In the genomic region with DNA sequence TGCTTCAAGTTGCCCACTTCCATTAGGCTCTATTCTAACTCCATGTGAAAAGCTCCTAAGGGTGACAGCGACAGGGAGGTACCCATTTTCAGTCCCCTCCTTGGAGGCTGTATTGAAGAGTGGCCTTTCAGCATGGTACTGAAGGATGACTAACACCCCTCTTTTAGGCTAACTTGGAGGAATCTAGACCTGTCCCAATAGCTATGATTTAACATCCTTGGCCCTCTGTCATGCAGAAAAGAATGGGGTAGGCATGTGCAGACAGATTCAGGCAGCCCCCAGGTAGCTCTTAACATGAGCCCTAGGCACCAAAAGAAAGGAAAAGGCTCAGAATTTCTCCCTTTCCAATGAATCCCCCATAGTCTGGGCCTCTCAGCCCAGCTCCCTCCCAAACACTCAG, we compare ENCODE assay signal across 22 cellular contexts.
"Had no signal": no experiment of that assay in that cellular context is flagged by ENCODE, and none has a peak within 500 bp of the region (broad histone marks: within the 10 kb centered on the region; RNA-seq: fewer than 3 reads in every experiment).

No MANE protein-coding gene starts in this region.

- FAIRE-seq: colon had no signal

- H3K36me3 ChIP-seq: esophagus muscularis mucosa, ovary, right atrium auricular region, sigmoid colon, stomach, thyroid gland, upper lobe of left lung, uterus had no signal

- H3K27ac ChIP-seq: esophagus muscularis mucosa, ovary, right atrium auricular region, sigmoid colon, stomach, thyroid gland, upper lobe of left lung, uterus had no signal

- DNase-seq: cerebellar nuclear complex; foreskin melanocyte; head of caudate nucleus; hippocampal formation; kidney glomerular epithelial cell; mucosa of descending colon; naive thymus-derived CD8-positive, alpha-beta T cell; ovary; sigmoid colon; stimulated activated CD4-positive, alpha-beta T cell treated with anti-CD3 and anti-CD28 coated beads, Interleukin-12 subunit alpha, Interleukin-12 subunit beta, amount 100 ng/mL, for 4 hours; stimulated activated naive CD4-positive, alpha-beta T cell; stomach; substantia nigra; thyroid gland; upper lobe of left lung; uterus had no signal

- H3K27ac Mint-ChIP-seq: dendritic cell treated with granulocyte-macrophage colony-stimulating factor and Interleukin-4, amounts not matched to agents 40 ng/mL and 50 ng/mL, for 4 days; naive thymus-derived CD8-positive, alpha-beta T cell had no signal

- H3K9me3 ChIP-seq: esophagus muscularis mucosa, mucosa of descending colon, ovary, right atrium auricular region, sigmoid colon, stomach, thyroid gland, upper lobe of left lung, uterus had no signal

- H3K4me3 ChIP-seq: esophagus muscularis mucosa, mucosa of descending colon, ovary, right atrium auricular region, sigmoid colon, skin epidermis, stomach, thyroid gland, upper lobe of left lung, uterus had no signal

- H3K4me1 Mint-ChIP-seq: naive thymus-derived CD8-positive, alpha-beta T cell; neural crest cell had no signal

- H3K27me3 ChIP-seq: esophagus muscularis mucosa, ovary, right atrium auricular region, sigmoid colon, stomach, thyroid gland, upper lobe of left lung, uterus had no signal

- H3K9me3 Mint-ChIP-seq: dendritic cell treated with granulocyte-macrophage colony-stimulating factor and Interleukin-4, amounts not matched to agents 40 ng/mL and 50 ng/mL, for 4 days; neural crest cell had no signal

- H3K4me3 Mint-ChIP-seq: dendritic cell treated with granulocyte-macrophage colony-stimulating factor and Interleukin-4, amounts not matched to agents 40 ng/mL and 50 ng/mL, for 4 days; naive thymus-derived CD8-positive, alpha-beta T cell; neural crest cell had no signal

- ATAC-seq: mucosa of descending colon; naive thymus-derived CD8-positive, alpha-beta T cell had no signal

- H3K27me3 Mint-ChIP-seq: dendritic cell treated with granulocyte-macrophage colony-stimulating factor and Interleukin-4, amounts not matched to agents 40 ng/mL and 50 ng/mL, for 4 days had no signal

- H3K4me1 ChIP-seq: right atrium auricular region, thyroid gland, upper lobe of left lung had no signal
